ENCODE assay signal across 16 cellular contexts in the genomic region with DNA sequence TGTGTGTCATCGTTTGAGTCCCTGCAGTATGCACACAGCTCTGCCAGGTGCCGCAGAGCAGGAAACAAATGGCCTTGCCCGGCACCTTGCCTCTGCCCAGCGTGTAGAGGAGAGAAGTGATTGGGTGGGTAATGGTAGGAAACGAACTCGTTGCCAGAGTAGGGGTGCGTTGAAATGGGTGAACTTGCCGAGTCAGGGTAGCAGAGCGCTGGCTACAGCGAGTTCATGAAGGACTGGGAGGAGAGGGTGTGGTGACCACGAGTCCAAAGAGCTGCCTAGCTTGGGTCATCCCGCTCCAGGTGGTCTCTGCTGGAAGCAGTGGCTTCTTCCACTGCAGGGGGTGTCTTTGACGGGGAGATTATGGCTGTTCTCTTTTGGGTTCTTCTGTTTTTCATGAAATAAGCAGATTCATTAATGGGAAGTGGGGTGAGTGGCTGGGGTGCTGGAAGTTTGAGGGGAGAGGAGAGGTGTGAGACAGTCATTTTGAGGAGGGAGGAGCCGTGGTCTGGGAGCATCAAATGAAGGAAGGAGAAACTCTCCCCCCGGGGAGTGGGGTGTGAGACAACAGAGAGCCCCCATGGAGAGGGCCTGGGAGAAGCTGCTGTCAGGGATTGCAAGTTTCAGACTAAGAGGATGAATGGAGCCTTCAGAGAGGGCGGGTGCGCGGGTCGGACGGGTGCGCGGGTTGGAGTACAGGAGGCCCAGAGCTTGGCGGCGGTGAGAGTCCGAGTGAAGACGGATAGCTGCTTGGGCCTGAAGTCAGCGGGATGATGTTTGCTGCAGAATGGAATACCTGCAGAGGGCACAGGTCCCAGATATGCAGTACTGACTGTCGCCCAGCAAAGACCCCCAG. TPM values are rescaled to one million over a fixed set of nuclear protein-coding genes. Genes with fewer than 3 reads are reported as not detected.
A peak's percentile ranks its signal among the peaks of the same experiment; 100 is the strongest.
DNase-seq lines count a peak whose midpoint lies in the region; ATAC-seq and TF ChIP-seq lines count a peak whose summit lies in the region.
"Had no signal": no experiment of that assay in that cellular context is flagged by ENCODE, and none has a peak within 500 bp of the region (broad histone marks: within the 10 kb centered on the region; RNA-seq: fewer than 3 reads in every experiment).

No MANE protein-coding gene starts in this region.

- H3K27ac ChIP-seq in vagina = no peak overlapping the region
- H3K27ac ChIP-seq: ascending aorta, suprapubic skin had no signal

- H3K27ac Mint-ChIP-seq in stimulated activated naive CD8-positive, alpha-beta T cell treated with anti-CD3 and anti-CD28 coated beads, Interleukin-15, Interleukin-2, amounts not matched to agents 100 ng/mL and 50 ng/mL, for 24 hours = no peak overlapping the region
- H3K27ac Mint-ChIP-seq in activated B cell treated with CpG ODN at 0.5 μM for 24 hours (peak overlapping the region; percentile 26), naive B cell (peak overlapping the region in 3 of 6 donors; percentile 19 to 62 (median 59))

- H3K4me3 Mint-ChIP-seq in stimulated activated naive CD8-positive, alpha-beta T cell treated with anti-CD3 and anti-CD28 coated beads, Interleukin-15, Interleukin-2, amounts not matched to agents 100 ng/mL and 50 ng/mL, for 24 hours = peak overlapping the region; percentile 5
- H3K4me3 Mint-ChIP-seq in activated B cell treated with CpG ODN at 0.5 μM for 24 hours (no peak overlapping the region), naive B cell (peak overlapping the region in 6 of 8 donors; percentile 35 to 53 (median 40))

- no peak for TF ChIP-seq CTCF in activated B cell treated with CpG ODN at 0.5 μM for 24 hours (IDR thresholded peaks at IDR 0.05)
- no peak for TF ChIP-seq CTCF in vagina (IDR thresholded peaks at IDR 0.05)

- peaks cover 5% of the 10 kb centered on the region for H3K9me3 ChIP-seq in vagina

- H3K36me3 ChIP-seq in vagina = no peaks in the 10 kb centered on the region
- H3K36me3 ChIP-seq: ascending aorta, suprapubic skin had no signal

- peaks cover 44% of the 10 kb centered on the region for H3K36me3 Mint-ChIP-seq in stimulated activated naive CD8-positive, alpha-beta T cell treated with anti-CD3 and anti-CD28 coated beads, Interleukin-15, Interleukin-2, amounts not matched to agents 100 ng/mL and 50 ng/mL, for 24 hours (ENCODE audit: low read depth)
- H3K36me3 Mint-ChIP-seq in activated B cell treated with CpG ODN at 0.5 μM for 24 hours (ENCODE audit: low read depth) (peaks cover 32% of the 10 kb centered on the region), naive B cell (peaks cover 0 to 6% of the 10 kb centered on the region in 2 donors)

- H3K27me3 ChIP-seq in vagina = no peaks in the 10 kb centered on the region
- H3K27me3 ChIP-seq: ascending aorta, suprapubic skin had no signal

- POLR2A ChIA-PET in activated B cell treated with CpG ODN at 0.5 μM for 24 hours (lab: Charles Lee) = no interaction called here

- no peak for ATAC-seq in stimulated activated naive CD8-positive, alpha-beta T cell treated with anti-CD3 and anti-CD28 coated beads, Interleukin-15, Interleukin-2, amounts not matched to agents 100 U/mL and 50 U/mL, for 24 hours
- ATAC-seq in activated B cell treated with CpG ODN at 0.5 μM for 24 hours (ENCODE audit: low read depth) = no peak
- no peak for ATAC-seq in naive B cell (ENCODE audit: low read depth in 2 of 2)
- no peak for ATAC-seq in GM21447 (IDR thresholded peaks at IDR 0.05; ENCODE audit: unreplicated experiment)

- TF ChIP-seq POLR2A in vagina (IDR thresholded peaks at IDR 0.05) = no peak

- no peak for DNase-seq in stimulated activated naive CD8-positive, alpha-beta T cell treated with anti-CD3 and anti-CD28 coated beads, Interleukin-15, Interleukin-2, amounts not matched to agents 100 U/mL and 50 U/mL, for 24 hours
- no peak for DNase-seq in activated B cell treated with CpG ODN at 0.5 μM for 24 hours
- no peak for DNase-seq in naive B cell
- DNase-seq in NCI-H187 (lab: John Stamatoyannopoulos, UW) = no peak
- no peak for DNase-seq in vagina (ENCODE audit: extremely low spot score in 2 of 2)
- DNase-seq: DMS79, foreskin fibroblast, H7, hippocampal formation, NCI-H1048, NCI-H2107, SHP77 treated with DMSO at 0.1 percent for 48 hours had no signal

- peaks cover 5% of the 10 kb centered on the region for H3K9me3 Mint-ChIP-seq in stimulated activated naive CD8-positive, alpha-beta T cell treated with anti-CD3 and anti-CD28 coated beads, Interleukin-15, Interleukin-2, amounts not matched to agents 100 ng/mL and 50 ng/mL, for 24 hours
- H3K9me3 Mint-ChIP-seq in activated B cell treated with CpG ODN at 0.5 μM for 24 hours (peaks cover 5% of the 10 kb centered on the region), naive B cell (peaks cover 0 to 16% (median 6%) of the 10 kb centered on the region in 7 donors)

- peaks cover 82% of the 10 kb centered on the region for H3K4me1 Mint-ChIP-seq in stimulated activated naive CD8-positive, alpha-beta T cell treated with anti-CD3 and anti-CD28 coated beads, Interleukin-15, Interleukin-2, amounts not matched to agents 100 ng/mL and 50 ng/mL, for 24 hours (ENCODE audit: low read depth)
- H3K4me1 Mint-ChIP-seq in activated B cell treated with CpG ODN at 0.5 μM for 24 hours = peaks cover 64% of the 10 kb centered on the region
- H3K4me1 Mint-ChIP-seq in naive B cell = peaks cover 45 to 73% (median 59%) of the 10 kb centered on the region in 3 donors

- no peaks in the 10 kb centered on the region for H3K27me3 Mint-ChIP-seq in stimulated activated naive CD8-positive, alpha-beta T cell treated with anti-CD3 and anti-CD28 coated beads, Interleukin-15, Interleukin-2, amounts not matched to agents 100 ng/mL and 50 ng/mL, for 24 hours
- H3K27me3 Mint-ChIP-seq in activated B cell treated with CpG ODN at 0.5 μM for 24 hours (no peaks in the 10 kb centered on the region), naive B cell (no peaks in the 10 kb centered on the region)

- H3K4me3 ChIP-seq in vagina = no peak overlapping the region
- H3K4me3 ChIP-seq: ascending aorta, suprapubic skin had no signal

- intact Hi-C loops in activated B cell treated with CpG ODN at 0.5 μM for 24 hours (cut with micrococcal nuclease) = no loop called here
- intact Hi-C loops in vagina (cut with DNase I) = no loop called here

- H3K4me1 ChIP-seq in vagina = peaks cover 41% of the 10 kb centered on the region

- CTCF ChIA-PET in activated B cell treated with CpG ODN at 0.5 μM for 24 hours (lab: Charles Lee) = no interaction called here

RNA-seq across cellular contexts. Expression of gene PPP2R2D, which starts 26.2 kb away (rescaled TPM):
- 28.0 and 32.7 TPM in 2 replicates for total RNA-seq in activated B cell treated with CpG ODN at 0.5 μM for 24 hours
- 10 to 100 TPM; 15.0 to 27.4 (median 22.3) TPM for polyA plus RNA-seq in naive B cell (ENCODE audit: low read depth in 6 of 6)
- 49.4 TPM for total RNA-seq in vagina

RNA-seq across cellular contexts. Expression of gene BNIP3, which starts 54.8 kb away (rescaled TPM):
- total RNA-seq in activated B cell treated with CpG ODN at 0.5 μM for 24 hours (9.9 and 10.6 TPM in 2 replicates), vagina (40.8 TPM)
- polyA plus RNA-seq in naive B cell (ENCODE audit: low read depth in 6 of 6) = 10 to 100 TPM in 4 of 6 donors, 1 to 10 TPM in 2; 7.0 to 13.5 (median 11.5) TPM
